32 cellular contexts compared by ENCODE assay signal in the genomic region with DNA sequence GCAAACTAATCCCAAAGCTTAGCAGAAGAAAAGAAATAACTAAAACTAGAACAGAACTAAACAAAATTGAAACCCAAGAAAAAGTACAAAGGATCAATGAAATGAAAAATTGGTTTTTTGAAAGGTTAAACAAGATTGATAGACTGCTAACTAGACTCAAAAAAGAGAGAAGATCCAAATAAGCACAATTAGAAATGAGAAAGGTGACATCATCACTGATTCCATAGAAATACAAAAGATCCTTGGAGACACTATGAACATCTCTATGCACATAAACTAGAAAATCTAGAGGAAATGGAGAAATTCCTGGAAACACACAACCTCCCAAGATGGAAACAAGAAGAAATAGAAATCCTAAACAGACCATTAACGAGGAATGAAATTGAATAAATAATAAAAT.
"Had no signal": no experiment of that assay in that cellular context is flagged by ENCODE, and none has a peak within 500 bp of the region (broad histone marks: within the 10 kb centered on the region; RNA-seq: fewer than 3 reads in every experiment).

No MANE protein-coding gene starts in this region.

- H3K9me3 ChIP-seq: ascending aorta had no signal

- H3K36me3 ChIP-seq: ascending aorta, cardiac muscle cell, WERI-Rb-1 had no signal

- DNase-seq: activated CD4-positive, alpha-beta memory T cell treated with anti-CD3 and anti-CD28 coated beads, Interleukin-2, amount 10 ng/mL, durations not matched to agents 7 days and 5 days; activated CD4-positive, alpha-beta T cell treated with anti-CD3 and anti-CD28 coated beads for 1 hour; activated CD4-positive, alpha-beta T cell treated with anti-CD3 and anti-CD28 coated beads for 36 hours; activated CD4-positive, alpha-beta T cell treated with anti-CD3 and anti-CD28 coated beads for 48 hours; activated CD4-positive, alpha-beta T cell treated with anti-CD3 and anti-CD28 coated beads, Interleukin-2, amount 10 ng/mL, durations not matched to agents 7 days and 5 days; activated CD4-positive, alpha-beta T cell treated with anti-CD3 and anti-CD28 coated beads, Interleukin-2, amount 50 U/mL, for 48 hours; activated CD4-positive, CD25-positive, alpha-beta regulatory T cell; activated CD8-positive, alpha-beta memory T cell treated with anti-CD3 and anti-CD28 coated beads for 24 hours; activated CD8-positive, alpha-beta memory T cell treated with anti-CD3 and anti-CD28 coated beads, Interleukin-2, amount 10 ng/mL, durations not matched to agents 7 days and 5 days; activated CD8-positive, alpha-beta memory T cell treated with anti-CD3 and anti-CD28 coated beads, Interleukin-2, amount 50 U/mL, for 48 hours; activated CD8-positive, alpha-beta T cell treated with anti-CD3 and anti-CD28 coated beads, Interleukin-2, amount 10 ng/mL, durations not matched to agents 7 days and 5 days; activated effector memory CD4-positive, alpha-beta T cell treated with Interleukin-2 at 50 U/mL for 16 hours; activated gamma-delta T cell; activated naive CD4-positive, alpha-beta T cell treated with anti-CD3 and anti-CD28 coated beads, Interleukin-2, amount 10 ng/mL, durations not matched to agents 7 days and 5 days; activated naive CD4-positive, alpha-beta T cell treated with Interleukin-2 at 50 U/mL for 16 hours; activated naive CD8-positive, alpha-beta T cell treated with anti-CD3 and anti-CD28 coated beads, Interleukin-2, amount 10 ng/mL, durations not matched to agents 7 days and 5 days; activated naive CD8-positive, alpha-beta T cell treated with anti-CD3 and anti-CD28 coated beads, Interleukin-2, amount 50 U/mL, for 24 hours; activated T-cell treated with anti-CD3 and anti-CD28 coated beads, Interleukin-2, amount 50 U/mL, for 24 hours; activated T-cell treated with anti-CD3 and anti-CD28 coated beads, Interleukin-2, amount 50 U/mL, for 48 hours; amygdala; anterior cingulate cortex; caudate nucleus; cerebellar nuclear complex; T-helper 1 cell; T-helper 2 cell; T-helper 9 cell; WERI-Rb-1 had no signal

- H3K27me3 ChIP-seq: ascending aorta, cardiac muscle cell had no signal

- H3K4me3 ChIP-seq: ascending aorta, cardiac muscle cell had no signal

- ATAC-seq: activated CD4-positive, alpha-beta T cell treated with anti-CD3 and anti-CD28 coated beads for 36 hours; activated CD4-positive, CD25-positive, alpha-beta regulatory T cell treated with anti-CD3 and anti-CD28 coated beads, Interleukin-2, amount 50 U/mL, for 24 hours; activated CD8-positive, alpha-beta memory T cell treated with anti-CD3 and anti-CD28 coated beads, Interleukin-2, amount 10 ng/mL, durations not matched to agents 7 days and 5 days; activated CD8-positive, alpha-beta T cell treated with anti-CD3 and anti-CD28 coated beads, Interleukin-2, amount 10 ng/mL, durations not matched to agents 7 days and 5 days; activated naive CD8-positive, alpha-beta T cell treated with anti-CD3 and anti-CD28 coated beads, Interleukin-2, amount 50 U/mL, for 24 hours; WTC11 had no signal

- H3K27ac ChIP-seq: ascending aorta, cardiac muscle cell, WERI-Rb-1 had no signal

- FAIRE-seq: bronchial epithelial cell had no signal
